ENCODE assay signal across 8 cellular contexts in the genomic region with DNA sequence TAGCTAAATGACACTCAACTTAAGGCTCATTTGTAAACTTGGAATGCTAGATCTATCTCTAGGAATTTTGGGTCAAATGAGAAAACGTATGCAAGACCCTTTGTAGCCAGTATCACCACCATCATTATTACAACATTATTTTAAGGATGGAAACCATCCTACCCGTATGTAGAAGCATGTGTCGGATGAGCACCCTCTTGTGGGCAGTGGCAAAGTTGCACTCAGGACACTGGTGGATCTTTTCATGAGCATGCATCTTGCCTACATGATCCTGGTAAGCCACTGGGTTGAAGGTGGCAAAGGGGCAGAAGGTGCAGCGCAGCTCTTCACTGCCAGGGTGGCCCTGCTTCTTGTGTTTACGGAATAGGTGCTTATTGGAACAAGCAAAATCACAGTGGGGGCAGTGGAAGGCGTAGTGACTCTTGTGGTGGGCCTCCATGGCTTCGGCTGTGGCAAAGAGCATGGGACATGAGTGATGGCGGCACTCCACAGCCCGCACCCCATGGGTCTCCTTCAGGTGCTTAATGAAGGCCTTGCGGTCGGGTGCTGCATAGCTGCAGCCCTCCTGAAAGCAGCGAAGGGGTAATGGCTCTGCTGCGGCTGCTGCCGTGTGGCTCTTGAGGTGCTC. TPM values are rescaled to one million over a fixed set of nuclear protein-coding genes. Genes with fewer than 3 reads are reported as not detected.
DNase-seq lines count a peak whose midpoint lies in the region; ATAC-seq, FAIRE-seq and TF ChIP-seq lines count a peak whose summit lies in the region.

No MANE protein-coding gene starts in this region.

- H3K27me3 ChIP-seq in DOHH2 (ENCODE audit: control insufficient read depth, low read length) (no peaks in the 10 kb centered on the region), ovary (no peaks in the 10 kb centered on the region)

- 76 to 78% (median 77%) methylated on average over 14 of the region's 14 CpGs for WGBS in ovary, 3 donors

- H4K20me1 ChIP-seq in DOHH2 (ENCODE audit: control insufficient read depth, insufficient read depth, low read depth, low read length) = peaks cover 9% of the 10 kb centered on the region; the same call in 1 of the 2 replicates

- H3K4me3 ChIP-seq in DOHH2 (ENCODE audit: low read length) (no peak overlapping the region), ovary (no peak overlapping the region)

- H3K79me2 ChIP-seq in DOHH2 (ENCODE audit: control insufficient read depth, low read length) = peaks cover 20% of the 10 kb centered on the region

- intact Hi-C loops in ovary (cut with DNase I) = no loop called here

- DNase-seq in RCC 7860 (ENCODE audit: low spot score) (peak; percentile 44), foreskin melanocyte (peak; percentile 49), ovary (peak in 2 of 5 donors; percentile 51 to 61)
- DNase-seq in activated T-helper 9 cell treated with anti-CD3 and anti-CD28 coated beads, Interleukin-2, amount 50 U/mL, for 16 hours (ENCODE audit: low read depth) = peak; percentile 19

- H3F3A ChIP-seq in DOHH2 (ENCODE audit: control insufficient read depth, insufficient read depth) = peaks cover 2% of the 10 kb centered on the region

- FAIRE-seq in RCC 7860 (lab: Jason Lieb, UNC) = peak; percentile 61

- ATAC-seq in HG02798 (IDR thresholded peaks at IDR 0.05; ENCODE audit: poor library complexity, unreplicated experiment) (peak; percentile 57), HG02840 (IDR thresholded peaks at IDR 0.05; ENCODE audit: low FRiP score, unreplicated experiment) (no peak), GM18907 (IDR thresholded peaks at IDR 0.05; ENCODE audit: unreplicated experiment) (no peak)

- H3K27ac ChIP-seq in DOHH2 (ENCODE audit: low read depth, low read length) (no peak overlapping the region), ovary (no peak overlapping the region)

- TF ChIP-seq POLR2A in ovary (IDR thresholded peaks at IDR 0.05) = no peak

- TF ChIP-seq CTCF in DOHH2 (IDR thresholded peaks at IDR 0.05; ENCODE audit: low read depth, low read length, poor library complexity, severe bottlenecking) (peak; percentile 93), ovary (IDR thresholded peaks at IDR 0.05) (peak in 2 of 3 donors; percentile 36)

- no peak overlapping the region for H3K4me2 ChIP-seq in DOHH2 (ENCODE audit: low read length)

- H3K36me3 ChIP-seq in DOHH2 (ENCODE audit: control insufficient read depth, low read length) (peaks cover 91% of the 10 kb centered on the region), ovary (no peaks in the 10 kb centered on the region)

- H3K9me3 ChIP-seq in DOHH2 (ENCODE audit: control insufficient read depth, insufficient read depth, low read length) (no peaks in the 10 kb centered on the region), ovary (no peaks in the 10 kb centered on the region)

- no peaks in the 10 kb centered on the region for H3K9me2 ChIP-seq in DOHH2 (replicated peaks; ENCODE audit: control insufficient read depth, low read length)

- TF ChIP-seq EP300 in ovary (IDR thresholded peaks at IDR 0.05) = no peak

- H3K4me1 ChIP-seq in DOHH2 (ENCODE audit: control insufficient read depth, low read length) = no peaks in the 10 kb centered on the region
- H3K4me1 ChIP-seq in ovary (ENCODE audit: insufficient read depth) = no peaks in the 10 kb centered on the region

RNA-seq across cellular contexts. Expression of a gene that starts 10.8 kb away (rescaled TPM):
- 10 to 100 TPM; 10.9 to 33.9 (median 24.0) TPM for total RNA-seq in ovary
- 1 to 10 TPM; 7.0 to 8.2 TPM for polyA plus RNA-seq in ovary

RNA-seq across cellular contexts. Expression of a gene that starts 10.9 kb away (rescaled TPM):
- 10 to 100 TPM; 14.7 to 45.2 (median 35.0) TPM for total RNA-seq in ovary
- 10 to 100 TPM; 31.5 to 34.4 TPM for polyA plus RNA-seq in ovary

RNA-seq across cellular contexts. Expression of a gene that starts 23.2 kb away (rescaled TPM):
- 10 to 100 TPM; 11.7 to 38.6 (median 25.7) TPM for total RNA-seq in ovary
- 10 to 100 TPM; 26.5 to 45.9 TPM for polyA plus RNA-seq in ovary

RNA-seq across cellular contexts. Expression of a gene that starts 23.3 kb away (rescaled TPM):
- 10 to 100 TPM; 26.8 to 93.2 (median 39.1) TPM for total RNA-seq in ovary
- polyA plus RNA-seq in ovary = 10 to 100 TPM; 28.7 to 38.5 TPM

RNA-seq across cellular contexts. Expression of a gene that starts 40.9 kb away (rescaled TPM):
- 1 to 10 TPM in 3 of 7 donors, under 1 TPM in 4; 0.24 to 1.5 (median 0.91) TPM for total RNA-seq in ovary
- polyA plus RNA-seq in ovary = under 1 TPM; 0.21 to 0.88 TPM
